Comparison of ENCODE assay signal across 18 cellular contexts in the genomic region with DNA sequence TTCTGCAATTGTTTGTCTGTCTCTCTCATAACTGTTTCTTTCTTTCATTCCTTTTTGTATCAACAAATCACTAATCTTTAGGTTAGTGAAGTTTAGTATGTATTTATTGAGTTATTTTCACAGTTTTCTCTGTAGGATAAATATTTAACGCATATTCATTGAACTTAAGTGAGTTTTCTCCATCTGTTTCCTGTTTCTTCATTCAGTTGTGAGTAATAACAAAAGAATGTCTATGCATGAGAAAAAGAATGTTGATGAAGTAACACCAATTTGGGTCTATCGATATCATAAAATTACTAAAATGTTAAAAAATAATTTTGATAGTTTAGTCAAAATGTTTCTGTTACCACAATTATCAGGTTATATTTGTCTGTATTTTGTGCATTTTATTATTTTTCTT.
DNase-seq lines count a peak whose midpoint lies in the region; ATAC-seq and TF ChIP-seq lines count a peak whose summit lies in the region.
"Had no signal": no experiment of that assay in that cellular context is flagged by ENCODE, and none has a peak within 500 bp of the region (broad histone marks: within the 10 kb centered on the region; RNA-seq: fewer than 3 reads in every experiment).

No MANE protein-coding gene starts in this region.

- peak; percentile 27 for DNase-seq in A673 (ENCODE audit: low spot score)
- peak; percentile 44 for DNase-seq in HS-5 (ENCODE audit: low read depth)
- peak; percentile 63 for DNase-seq in astrocyte of the spinal cord (ENCODE audit: low read depth, low spot score)
- no peak for DNase-seq in activated T-cell treated with anti-CD3 and anti-CD28 coated beads, Interleukin-2, amount 50 U/mL, for 24 hours
- DNase-seq in head of caudate nucleus, result no peak
- no peak for DNase-seq in activated T-cell treated with anti-CD3 and anti-CD28 coated beads, Interleukin-2, amount 50 U/mL, for 48 hours
- DNase-seq: CD8-positive, alpha-beta memory T cell; left colon; naive B cell; NCI-H345; right cardiac atrium; stimulated activated naive CD4-positive, alpha-beta T cell treated with Interleukin-2 at 50 U/mL for 16 hours; upper lobe of left lung had no signal

- no peak overlapping the region for H3K4me3 Mint-ChIP-seq in activated T-cell treated with anti-CD3 and anti-CD28 coated beads, Interleukin-2, amount 50 U/mL, for 24 hours
- H3K4me3 Mint-ChIP-seq: CD8-positive, alpha-beta memory T cell; naive B cell had no signal

- BruUV-seq in A673 (replicated peaks; lab: Mats Ljungman, UMichigan), result no TSS peak

- H3K9me3 Mint-ChIP-seq in activated T-cell treated with anti-CD3 and anti-CD28 coated beads, Interleukin-2, amount 50 U/mL, for 24 hours, result peaks cover 16% of the 10 kb centered on the region

- no peak overlapping the region for H3K27ac Mint-ChIP-seq in activated T-cell treated with anti-CD3 and anti-CD28 coated beads, Interleukin-2, amount 50 U/mL, for 24 hours
- H3K27ac Mint-ChIP-seq: CD8-positive, alpha-beta memory T cell; naive B cell had no signal

- no peaks in the 10 kb centered on the region for H3K4me1 ChIP-seq in A673 (ENCODE audit: insufficient read depth, low read length, poor library complexity, severe bottlenecking)
- peaks cover 3% of the 10 kb centered on the region for H3K4me1 ChIP-seq in iPS-18a (ENCODE audit: control insufficient read depth, low read depth, low read length)
- H3K4me1 ChIP-seq: A549, upper lobe of left lung had no signal

- no peak for TF ChIP-seq CTCF in A673 (conservative IDR thresholded peaks at IDR 0.05; ENCODE audit: low read depth, low read length)
- no peak for TF ChIP-seq CTCF in astrocyte of the spinal cord (IDR thresholded peaks at IDR 0.05; ENCODE audit: low read depth, low read length)

- H3K27ac ChIP-seq in A673 (ENCODE audit: low read depth, low read length, poor library complexity, severe bottlenecking), result no peak overlapping the region
- H3K27ac ChIP-seq in iPS-18a (ENCODE audit: low read length), result peak overlapping the region; percentile 20
- H3K27ac ChIP-seq: A549, upper lobe of left lung, VCaP had no signal

- intact Hi-C loops in A673 (cut with micrococcal nuclease; ENCODE audit: unreplicated experiment), result no loop called here
- intact Hi-C loops in head of caudate nucleus (cut with DNase I), result no loop called here

- H3K4me3 ChIP-seq in A673 (ENCODE audit: low read depth, low read length, poor library complexity, severe bottlenecking) (no peak overlapping the region), astrocyte of the spinal cord (ENCODE audit: low read depth, low read length) (no peak overlapping the region), iPS-18a (ENCODE audit: low read length) (no peak overlapping the region)
- H3K4me3 ChIP-seq: A549, K562, upper lobe of left lung had no signal

- POLR2A ChIA-PET in A673 (lab: Charles Lee; ENCODE audit: low non-redundant PET), result no interaction called here

- H3K27me3 ChIP-seq in A673 (replicated peaks; ENCODE audit: insufficient read depth, low read depth, low read length, poor library complexity) (no peaks in the 10 kb centered on the region), iPS-18a (ENCODE audit: control insufficient read depth, insufficient read depth, low read length) (no peaks in the 10 kb centered on the region)
- H3K27me3 ChIP-seq: upper lobe of left lung had no signal

- H3K9ac ChIP-seq in iPS-18a (ENCODE audit: low read length), result no peak overlapping the region

- H3K36me3 Mint-ChIP-seq in activated T-cell treated with anti-CD3 and anti-CD28 coated beads, Interleukin-2, amount 50 U/mL, for 24 hours (ENCODE audit: low read depth), result no peaks in the 10 kb centered on the region
- H3K36me3 Mint-ChIP-seq: CD8-positive, alpha-beta memory T cell; naive B cell had no signal

- ATAC-seq in GM18519 (IDR thresholded peaks at IDR 0.05; ENCODE audit: low FRiP score, unreplicated experiment), result no peak
- ATAC-seq: A549, K562, left colon, right cardiac atrium had no signal

- CTCF ChIA-PET in A673 (lab: Charles Lee), result no interaction called here

- H3K4me1 Mint-ChIP-seq in activated T-cell treated with anti-CD3 and anti-CD28 coated beads, Interleukin-2, amount 50 U/mL, for 24 hours (ENCODE audit: low read depth), result no peaks in the 10 kb centered on the region
- H3K4me1 Mint-ChIP-seq: CD8-positive, alpha-beta memory T cell; naive B cell had no signal

- in situ Hi-C loops in astrocyte of the spinal cord (cut with HindIII; ENCODE audit: low sequenced_read_pairs), result no loop called here

- H3K9me3 ChIP-seq in A673 (ENCODE audit: low read depth, low read length, poor library complexity, severe bottlenecking) (no peaks in the 10 kb centered on the region), iPS-18a (ENCODE audit: control insufficient read depth, low read depth, low read length) (no peaks in the 10 kb centered on the region)
- H3K9me3 ChIP-seq: A549, upper lobe of left lung had no signal

- H3K27me3 Mint-ChIP-seq in activated T-cell treated with anti-CD3 and anti-CD28 coated beads, Interleukin-2, amount 50 U/mL, for 24 hours, result no peaks in the 10 kb centered on the region
- H3K27me3 Mint-ChIP-seq: CD8-positive, alpha-beta memory T cell; naive B cell had no signal

- H3K36me3 ChIP-seq in A673 (ENCODE audit: insufficient read depth, low read length, poor library complexity, severe bottlenecking), result no peaks in the 10 kb centered on the region
- no peaks in the 10 kb centered on the region for H3K36me3 ChIP-seq in iPS-18a (ENCODE audit: control insufficient read depth, low read depth, low read length)
- H3K36me3 ChIP-seq: upper lobe of left lung had no signal

Comparison
In these comparisons a context has a peak if more than half of its experiments do, and no peak if none do; other contexts are left out.
1. DNase-seq: peak in A673 (single experiment), HS-5 (single experiment) and astrocyte of the spinal cord (single experiment); none in activated T-cell treated with anti-CD3 and anti-CD28 coated beads, Interleukin-2, amount 50 U/mL, for 24 hours (single experiment), head of caudate nucleus (0 of 42) and activated T-cell treated with anti-CD3 and anti-CD28 coated beads, Interleukin-2, amount 50 U/mL, for 48 hours (0 of 2).